30 cellular contexts compared by ENCODE assay signal in the genomic region with DNA sequence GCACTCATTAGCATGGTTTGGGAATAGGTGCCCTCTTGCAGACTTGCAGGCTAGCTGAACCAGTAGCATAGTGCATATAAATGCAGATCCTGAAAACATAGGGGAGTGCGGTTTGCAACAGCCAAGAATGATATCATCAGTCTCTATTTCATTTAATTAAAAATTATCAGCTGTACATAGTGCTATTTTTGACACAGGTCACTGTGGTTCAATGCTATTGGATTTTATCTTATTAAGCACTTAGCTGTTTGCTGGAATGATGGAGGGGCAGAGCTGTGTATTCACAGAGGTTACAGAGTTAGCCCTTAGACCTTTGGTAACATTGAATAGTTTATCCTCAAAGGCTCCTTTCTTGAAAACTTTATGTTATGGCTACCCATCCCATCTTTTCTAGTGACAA.
"Had no signal": no experiment of that assay in that cellular context is flagged by ENCODE, and none has a peak within 500 bp of the region (broad histone marks: within the 10 kb centered on the region; RNA-seq: fewer than 3 reads in every experiment).

No MANE protein-coding gene starts in this region.

- H3K4me3 ChIP-seq: adrenal gland, ascending aorta, body of pancreas, breast epithelium, cardiac muscle cell had no signal

- ATAC-seq: activated naive CD4-positive, alpha-beta T cell treated with anti-CD3 and anti-CD28 coated beads, Interleukin-2, amount 50 U/mL, for 72 hours; activated naive CD8-positive, alpha-beta T cell treated with anti-CD3 and anti-CD28 coated beads, Interleukin-2, amount 50 U/mL, for 24 hours; activated T-cell treated with anti-CD3 and anti-CD28 coated beads, Interleukin-2, amount 50 U/mL, for 4 hours; activated T-cell treated with anti-CD3 and anti-CD28 coated beads, Interleukin-2, amount 50 U/mL, for 72 hours; activated T-helper 17 cell treated with anti-CD3 and anti-CD28 coated beads, Interleukin-2, amount 50 U/mL, for 72 hours; body of pancreas had no signal

- H3K36me3 ChIP-seq: adrenal gland, ascending aorta, brain microvascular endothelial cell, breast epithelium, cardiac muscle cell had no signal

- H3K27me3 ChIP-seq: adrenal gland, ascending aorta, body of pancreas, brain microvascular endothelial cell, breast epithelium, cardiac muscle cell had no signal

- H3K27ac ChIP-seq: adrenal gland, ascending aorta, body of pancreas, brain microvascular endothelial cell, breast epithelium, cardiac muscle cell had no signal

- DNase-seq: activated effector memory CD4-positive, alpha-beta T cell treated with anti-CD3 and anti-CD28 coated beads, Interleukin-2, amount 50 U/mL, for 16 hours; activated effector memory CD4-positive, alpha-beta T cell treated with Interleukin-2 at 50 U/mL for 16 hours; activated gamma-delta T cell; activated gamma-delta T cell treated with Interleukin-2 at 50 U/mL for 16 hours; activated naive CD4-positive, alpha-beta T cell; activated naive CD4-positive, alpha-beta T cell treated with anti-CD3 and anti-CD28 coated beads for 36 hours; activated naive CD4-positive, alpha-beta T cell treated with anti-CD3 and anti-CD28 coated beads, Interleukin-2, amount 10 ng/mL, durations not matched to agents 7 days and 5 days; activated naive CD4-positive, alpha-beta T cell treated with anti-CD3 and anti-CD28 coated beads, Interleukin-2, amount 50 U/mL, for 16 hours; activated naive CD4-positive, alpha-beta T cell treated with Interleukin-2 at 50 U/mL for 16 hours; activated naive CD8-positive, alpha-beta T cell treated with anti-CD3 and anti-CD28 coated beads for 36 hours; activated naive CD8-positive, alpha-beta T cell treated with anti-CD3 and anti-CD28 coated beads, Interleukin-2, amount 10 ng/mL, durations not matched to agents 7 days and 5 days; activated naive CD8-positive, alpha-beta T cell treated with anti-CD3 and anti-CD28 coated beads, Interleukin-2, amount 50 U/mL, for 24 hours; activated T-cell treated with anti-CD3 and anti-CD28 coated beads, Interleukin-2, amount 50 U/mL, for 4 hours; activated T-cell treated with anti-CD3 and anti-CD28 coated beads, Interleukin-2, amount 50 U/mL, for 48 hours; activated T-cell treated with anti-CD3 and anti-CD28 coated beads, Interleukin-2, amount 50 U/mL, for 72 hours; adrenal gland; amniotic stem cell; amygdala; anterior cingulate cortex; aorta; body of pancreas; brain microvascular endothelial cell; caudate nucleus; central memory CD4-positive, alpha-beta T cell; cerebellar nuclear complex had no signal

- H3K4me1 ChIP-seq: ascending aorta, body of pancreas, breast epithelium had no signal

- H3K9me3 ChIP-seq: adrenal gland, ascending aorta, body of pancreas, breast epithelium had no signal
